ENCODE assay signal across 1 cellular context in the genomic region with DNA sequence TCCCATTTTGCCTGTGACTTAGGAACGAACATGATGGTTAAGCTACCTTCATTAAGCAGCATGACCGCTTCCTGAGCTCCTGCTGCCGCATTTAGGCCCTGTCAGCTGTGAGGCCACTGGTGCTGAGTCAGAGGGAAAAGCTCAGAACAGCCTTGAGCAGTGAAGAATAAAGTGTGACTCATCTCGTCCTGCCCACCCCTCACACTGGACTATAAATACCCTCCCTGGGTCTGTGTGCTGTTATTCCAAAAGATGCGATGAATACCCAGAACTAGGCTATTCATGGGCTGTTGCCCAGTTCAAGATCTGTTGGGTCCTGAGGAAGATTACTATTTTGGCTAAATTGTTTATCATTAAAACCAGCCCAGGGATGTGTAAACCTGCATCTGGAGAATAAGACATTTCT.
TF ChIP-seq lines count a peak whose summit lies in the region.
"Not testable (repeated sequence)": the region's sequence is repeated elsewhere in the genome, so short reads cannot be mapped to it uniquely, and the experiment has no call there.

No MANE protein-coding gene starts in this region.

TF ChIP-seq in K562, 482 proteins besides CTCF, POLR2A, EP300 and RAD21:
- TF ChIP-seq JUNB (CRISPR knock-in tag; conservative IDR thresholded peaks at IDR 0.05) (peak; percentile 61; the same call in 1 of the 2 replicates), ZNF316 (IDR thresholded peaks at IDR 0.05) (peak; percentile 90), SMARCE1 (IDR thresholded peaks at IDR 0.05) (peak; percentile 71), HDAC1 (IDR thresholded peaks at IDR 0.05) (peak in 1 of 2 experiments; percentile 32; a peak in 1 of 4 replicates), FOSL1 (tag; conservative IDR thresholded peaks at IDR 0.05) (peak; percentile 78), NFE2 (IDR thresholded peaks at IDR 0.05; ENCODE audit: low read depth) (peak; percentile 76), TAF9B (IDR thresholded peaks at IDR 0.05; ENCODE audit: partially characterized antibody) (peak; percentile 61), JUND (IDR thresholded peaks at IDR 0.05; ENCODE audit: borderline replicate concordance, low read depth, low read length) (peak; percentile 71), JUND (tag; IDR thresholded peaks at IDR 0.05; ENCODE audit: borderline replicate concordance, low read depth, low read length) (peak; percentile 68; the same call in 1 of the 3 replicates), ARID1B (IDR thresholded peaks at IDR 0.05) (peak; percentile 53; the same call in 1 of the 2 replicates), JUN (IDR thresholded peaks at IDR 0.05; ENCODE audit: borderline replicate concordance, low read depth, low read length) (peak; percentile 68; the same call in 1 of the 2 replicates), MAFG (tag; conservative IDR thresholded peaks at IDR 0.05) (peak; percentile 60), SMARCC2 (IDR thresholded peaks at IDR 0.05; ENCODE audit: low read depth) (peak; percentile 41; the same call in 1 of the 2 replicates), L3MBTL2 (IDR thresholded peaks at IDR 0.05) (peak; percentile 34; the same call in 1 of the 2 replicates), DACH1 (IDR thresholded peaks at IDR 0.05; ENCODE audit: partially characterized antibody) (peak; percentile 77), SMARCA4 (IDR thresholded peaks at IDR 0.05) (peak; percentile 77), BACH1 (tag; IDR thresholded peaks at IDR 0.05) (peak; percentile 52; the same call in 1 of the 2 replicates), MEF2A (IDR thresholded peaks at IDR 0.05; ENCODE audit: control insufficient read depth, low read depth, low read length) (peak; percentile 54; the same call in 1 of the 2 replicates), BHLHE40 (IDR thresholded peaks at IDR 0.05; ENCODE audit: low read length) (0 out of 2 replicates have a peak, but pooled peaks have one; percentile 6), DPF2 (IDR thresholded peaks at IDR 0.05) (peak; percentile 74), C11orf30 (IDR thresholded peaks at IDR 0.05; ENCODE audit: low read depth) (peak; percentile 83), MAFK (IDR thresholded peaks at IDR 0.05; ENCODE audit: low read length) (peak; percentile 50; the same call in 1 of the 2 replicates)
- TF ChIP-seq, protein P1, sequence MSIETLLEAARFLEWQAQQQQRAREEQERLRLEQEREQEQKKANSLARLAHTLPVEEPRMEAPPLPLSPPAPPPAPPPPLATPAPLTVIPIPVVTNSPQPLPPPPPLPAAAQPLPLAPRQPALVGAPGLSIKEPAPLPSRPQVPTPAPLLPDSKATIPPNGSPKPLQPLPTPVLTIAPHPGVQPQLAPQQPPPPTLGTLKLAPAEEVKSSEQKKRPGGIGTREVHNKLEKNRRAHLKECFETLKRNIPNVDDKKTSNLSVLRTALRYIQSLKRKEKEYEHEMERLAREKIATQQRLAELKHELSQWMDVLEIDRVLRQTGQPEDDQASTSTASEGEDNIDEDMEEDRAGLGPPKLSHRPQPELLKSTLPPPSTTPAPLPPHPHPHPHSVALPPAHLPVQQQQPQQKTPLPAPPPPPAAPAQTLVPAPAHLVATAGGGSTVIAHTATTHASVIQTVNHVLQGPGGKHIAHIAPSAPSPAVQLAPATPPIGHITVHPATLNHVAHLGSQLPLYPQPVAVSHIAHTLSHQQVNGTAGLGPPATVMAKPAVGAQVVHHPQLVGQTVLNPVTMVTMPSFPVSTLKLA (conservative IDR thresholded peaks at IDR 0.05) = 0 out of 4 replicates have a peak, but pooled peaks of 1 of the 2 experiments have one; percentile 31
- TF ChIP-seq JUN (CRISPR knock-in tag; IDR thresholded peaks at IDR 0.05; ENCODE audit: borderline replicate concordance) = not testable (repeated sequence)
- TF ChIP-seq, protein P2, sequence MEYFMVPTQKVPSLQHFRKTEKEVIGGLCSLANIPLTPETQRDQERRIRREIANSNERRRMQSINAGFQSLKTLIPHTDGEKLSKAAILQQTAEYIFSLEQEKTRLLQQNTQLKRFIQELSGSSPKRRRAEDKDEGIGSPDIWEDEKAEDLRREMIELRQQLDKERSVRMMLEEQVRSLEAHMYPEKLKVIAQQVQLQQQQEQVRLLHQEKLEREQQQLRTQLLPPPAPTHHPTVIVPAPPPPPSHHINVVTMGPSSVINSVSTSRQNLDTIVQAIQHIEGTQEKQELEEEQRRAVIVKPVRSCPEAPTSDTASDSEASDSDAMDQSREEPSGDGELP (CRISPR knock-in tag; IDR thresholded peaks at IDR 0.05; ENCODE audit: borderline replicate concordance) = peak; percentile 88
- TF ChIP-seq, protein P3, sequence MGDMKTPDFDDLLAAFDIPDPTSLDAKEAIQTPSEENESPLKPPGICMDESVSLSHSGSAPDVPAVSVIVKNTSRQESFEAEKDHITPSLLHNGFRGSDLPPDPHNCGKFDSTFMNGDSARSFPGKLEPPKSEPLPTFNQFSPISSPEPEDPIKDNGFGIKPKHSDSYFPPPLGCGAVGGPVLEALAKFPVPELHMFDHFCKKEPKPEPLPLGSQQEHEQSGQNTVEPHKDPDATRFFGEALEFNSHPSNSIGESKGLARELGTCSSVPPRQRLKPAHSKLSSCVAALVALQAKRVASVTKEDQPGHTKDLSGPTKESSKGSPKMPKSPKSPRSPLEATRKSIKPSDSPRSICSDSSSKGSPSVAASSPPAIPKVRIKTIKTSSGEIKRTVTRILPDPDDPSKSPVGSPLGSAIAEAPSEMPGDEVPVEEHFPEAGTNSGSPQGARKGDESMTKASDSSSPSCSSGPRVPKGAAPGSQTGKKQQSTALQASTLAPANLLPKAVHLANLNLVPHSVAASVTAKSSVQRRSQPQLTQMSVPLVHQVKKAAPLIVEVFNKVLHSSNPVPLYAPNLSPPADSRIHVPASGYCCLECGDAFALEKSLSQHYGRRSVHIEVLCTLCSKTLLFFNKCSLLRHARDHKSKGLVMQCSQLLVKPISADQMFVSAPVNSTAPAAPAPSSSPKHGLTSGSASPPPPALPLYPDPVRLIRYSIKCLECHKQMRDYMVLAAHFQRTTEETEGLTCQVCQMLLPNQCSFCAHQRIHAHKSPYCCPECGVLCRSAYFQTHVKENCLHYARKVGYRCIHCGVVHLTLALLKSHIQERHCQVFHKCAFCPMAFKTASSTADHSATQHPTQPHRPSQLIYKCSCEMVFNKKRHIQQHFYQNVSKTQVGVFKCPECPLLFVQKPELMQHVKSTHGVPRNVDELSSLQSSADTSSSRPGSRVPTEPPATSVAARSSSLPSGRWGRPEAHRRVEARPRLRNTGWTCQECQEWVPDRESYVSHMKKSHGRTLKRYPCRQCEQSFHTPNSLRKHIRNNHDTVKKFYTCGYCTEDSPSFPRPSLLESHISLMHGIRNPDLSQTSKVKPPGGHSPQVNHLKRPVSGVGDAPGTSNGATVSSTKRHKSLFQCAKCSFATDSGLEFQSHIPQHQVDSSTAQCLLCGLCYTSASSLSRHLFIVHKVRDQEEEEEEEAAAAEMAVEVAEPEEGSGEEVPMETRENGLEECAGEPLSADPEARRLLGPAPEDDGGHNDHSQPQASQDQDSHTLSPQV (IDR thresholded peaks at IDR 0.05) = 0 out of 2 replicates have a peak, but pooled peaks have one; percentile 44
- TF ChIP-seq, protein P4, sequence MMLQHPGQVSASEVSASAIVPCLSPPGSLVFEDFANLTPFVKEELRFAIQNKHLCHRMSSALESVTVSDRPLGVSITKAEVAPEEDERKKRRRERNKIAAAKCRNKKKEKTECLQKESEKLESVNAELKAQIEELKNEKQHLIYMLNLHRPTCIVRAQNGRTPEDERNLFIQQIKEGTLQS (IDR thresholded peaks at IDR 0.05) = peak; percentile 88
- TF ChIP-seq, protein P4 (CRISPR knock-in tag; conservative IDR thresholded peaks at IDR 0.05) = not testable (repeated sequence)
TF ChIP-seq in K562: peak in this region for 25; not testable (repeated sequence) for 457.
